In genomic region chr20:13290724-13291123, GRCh38 we compare ENCODE assay signal across 2 cellular contexts.
TF ChIP-seq lines count a peak whose summit lies in the region.

No MANE protein-coding gene starts in this region.

TF ChIP-seq in liver, 16 proteins besides CTCF, POLR2A, EP300 and RAD21 (continued from another document):
- TF ChIP-seq REST (IDR thresholded peaks at IDR 0.05) (peak; percentile 64), NR2F2 (IDR thresholded peaks at IDR 0.05) (no peak), GABPA (IDR thresholded peaks at IDR 0.05 in 1 of 2, conservative IDR thresholded peaks at IDR 0.05 in 1 of 2) (no peak), FOXA1 (IDR thresholded peaks at IDR 0.05) (no peak), HNF4G (IDR thresholded peaks at IDR 0.05) (no peak), FOXA2 (IDR thresholded peaks at IDR 0.05) (no peak), SP1 (IDR thresholded peaks at IDR 0.05) (peak; percentile 50), ZBTB33 (IDR thresholded peaks at IDR 0.05) (peak; percentile 27), HNF4A (conservative IDR thresholded peaks at IDR 0.05) (peak; percentile 59 to 87), RXRA (IDR thresholded peaks at IDR 0.05) (peak; percentile 41 to 64), TAF1 (conservative IDR thresholded peaks at IDR 0.05) (no peak), EGR1 (IDR thresholded peaks at IDR 0.05; ENCODE audit: low read depth in 2 of 2) (no peak), ATF3 (IDR thresholded peaks at IDR 0.05) (no peak)

TF ChIP-seq in HepG2, 621 proteins besides CTCF, POLR2A, EP300 and RAD21 (continued from another document):
- TF ChIP-seq ZNF574 (CRISPR knock-in tag; IDR thresholded peaks at IDR 0.05) (no peak), PRMT3 (CRISPR knock-in tag; IDR thresholded peaks at IDR 0.05; ENCODE audit: borderline replicate concordance, low read depth) (no peak), ZNF75D (CRISPR knock-in tag; IDR thresholded peaks at IDR 0.05; ENCODE audit: borderline replicate concordance) (no peak), ZNF546 (CRISPR knock-in tag; conservative IDR thresholded peaks at IDR 0.05) (no peak), HES4 (CRISPR knock-in tag; IDR thresholded peaks at IDR 0.05; ENCODE audit: borderline replicate concordance) (no peak)
